ENCODE assay signal across 34 cellular contexts in the genomic region with DNA sequence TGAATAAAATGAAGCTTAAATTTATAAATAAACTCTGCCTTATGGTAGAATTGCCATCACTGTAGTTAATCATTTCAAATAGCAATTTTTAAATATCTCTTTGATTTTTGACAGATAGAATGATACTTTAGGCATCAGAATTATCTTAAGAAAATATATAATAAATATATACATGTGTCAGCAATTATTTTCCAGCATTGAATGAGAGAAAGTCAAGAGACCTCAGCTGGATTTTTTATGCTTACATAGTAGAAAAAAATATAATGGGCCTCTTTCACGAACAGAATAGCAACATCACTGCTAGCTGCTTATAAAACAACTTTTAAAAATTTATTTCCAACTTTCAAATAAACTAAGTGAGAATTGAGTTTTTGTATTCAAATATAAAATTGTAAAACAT.
"Had no signal": no experiment of that assay in that cellular context is flagged by ENCODE, and none has a peak within 500 bp of the region (broad histone marks: within the 10 kb centered on the region; RNA-seq: fewer than 3 reads in every experiment).

No MANE protein-coding gene starts in this region.

- H3K27me3 ChIP-seq: MG63 had no signal

- H3K9me3 ChIP-seq: MG63 had no signal

- H3K4me2 ChIP-seq: KMS-11 had no signal

- H3K36me3 ChIP-seq: MG63 had no signal

- DNase-seq: Karpas-422, Kasumi-1, MG63, MM.1S, MV-4-11, NCI-H1048, NCI-H1092, NCI-H1092 treated with DMSO at 0.1 percent for 48 hours, NCI-H1105, NCI-H1105 treated with DMSO at 0.1 percent for 48 hours, NCI-H1417, NCI-H1417 treated with DMSO at 0.1 percent for 48 hours, NCI-H1436, NCI-H1436 treated with DMSO at 0.1 percent for 48 hours, NCI-H146, NCI-H1694, NCI-H1694 treated with DMSO at 0.1 percent for 48 hours, NCI-H187, NCI-H187 treated with DMSO at 0.1 percent for 48 hours, NCI-H1930, NCI-H2029, NCI-H2029 treated with DMSO at 0.1 percent for 48 hours, NCI-H2081, NCI-H2081 treated with DMSO at 0.1 percent for 48 hours, NCI-H2107, NCI-H2171, NCI-H2171 treated with DMSO at 0.1 percent for 48 hours, NCI-H2227 treated with DMSO at 0.1 percent for 48 hours, NCI-H226, NCI-H345, NCI-H446, NCI-H446 treated with DMSO at 0.1 percent for 48 hours, NCI-H510A had no signal

- H3K9ac ChIP-seq: KMS-11 had no signal

- H3K4me3 ChIP-seq: MG63 had no signal

- H3K27ac ChIP-seq: KMS-11 had no signal
